ENCODE assay signal across 1 cellular context in the genomic region with DNA sequence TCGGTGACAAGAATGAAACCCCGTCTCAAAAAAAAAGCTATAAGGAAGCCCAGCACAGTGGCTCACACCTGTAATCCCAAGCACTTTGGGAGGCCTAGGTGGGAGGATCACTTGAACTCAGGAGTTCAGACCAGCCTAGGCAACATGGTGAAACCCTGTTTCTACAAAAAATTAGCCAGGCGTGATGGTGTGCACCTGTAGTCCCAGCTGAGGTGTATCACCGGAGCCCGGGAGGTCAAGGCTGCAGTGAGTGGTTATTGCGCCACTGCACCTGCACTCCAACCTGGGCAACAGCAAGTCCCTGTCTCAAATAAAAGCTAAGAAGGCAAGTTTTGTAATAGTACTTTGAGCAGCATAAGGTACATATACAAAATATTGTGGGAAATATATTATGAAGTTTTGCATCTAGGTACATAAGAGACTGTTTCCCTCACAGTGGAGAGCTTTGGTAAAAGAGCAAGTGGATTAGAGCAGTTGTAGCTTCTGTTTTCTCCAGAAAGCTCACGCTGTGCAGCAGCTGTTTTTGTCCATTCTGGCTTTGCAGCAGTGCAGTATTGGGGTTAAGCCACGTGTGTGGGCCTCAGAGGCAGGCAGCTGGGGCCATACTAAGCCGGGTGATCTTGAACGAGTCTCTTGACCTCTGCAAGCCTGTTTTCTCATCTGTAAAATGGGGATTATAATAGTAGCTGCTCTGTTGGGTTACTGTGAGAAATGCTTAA.
TF ChIP-seq lines count a peak whose summit lies in the region.

No MANE protein-coding gene starts in this region.

TF ChIP-seq in liver, 16 proteins besides CTCF, POLR2A, EP300 and RAD21 (continued from another document):
- peak; percentile 40 for TF ChIP-seq MAX (IDR thresholded peaks at IDR 0.05)
- TF ChIP-seq FOXA1 (IDR thresholded peaks at IDR 0.05) = no peak
- peak; percentile 81 to 87 for TF ChIP-seq HNF4A (conservative IDR thresholded peaks at IDR 0.05)
- no peak for TF ChIP-seq TAF1 (conservative IDR thresholded peaks at IDR 0.05)
